1 cellular context compared by ENCODE assay signal in genomic region chr6:109449064-109449788, GRCh38.
A peak's percentile ranks its signal among the peaks of the same experiment; 100 is the strongest.
TF ChIP-seq lines count a peak whose summit lies in the region.

No MANE protein-coding gene starts in this region.

TF ChIP-seq in K562, 482 proteins besides CTCF, POLR2A, EP300 and RAD21:
- TF ChIP-seq POLR2G (IDR thresholded peaks at IDR 0.05; ENCODE audit: low read depth, low read length), result peak; percentile 69
- TF ChIP-seq, protein P1, sequence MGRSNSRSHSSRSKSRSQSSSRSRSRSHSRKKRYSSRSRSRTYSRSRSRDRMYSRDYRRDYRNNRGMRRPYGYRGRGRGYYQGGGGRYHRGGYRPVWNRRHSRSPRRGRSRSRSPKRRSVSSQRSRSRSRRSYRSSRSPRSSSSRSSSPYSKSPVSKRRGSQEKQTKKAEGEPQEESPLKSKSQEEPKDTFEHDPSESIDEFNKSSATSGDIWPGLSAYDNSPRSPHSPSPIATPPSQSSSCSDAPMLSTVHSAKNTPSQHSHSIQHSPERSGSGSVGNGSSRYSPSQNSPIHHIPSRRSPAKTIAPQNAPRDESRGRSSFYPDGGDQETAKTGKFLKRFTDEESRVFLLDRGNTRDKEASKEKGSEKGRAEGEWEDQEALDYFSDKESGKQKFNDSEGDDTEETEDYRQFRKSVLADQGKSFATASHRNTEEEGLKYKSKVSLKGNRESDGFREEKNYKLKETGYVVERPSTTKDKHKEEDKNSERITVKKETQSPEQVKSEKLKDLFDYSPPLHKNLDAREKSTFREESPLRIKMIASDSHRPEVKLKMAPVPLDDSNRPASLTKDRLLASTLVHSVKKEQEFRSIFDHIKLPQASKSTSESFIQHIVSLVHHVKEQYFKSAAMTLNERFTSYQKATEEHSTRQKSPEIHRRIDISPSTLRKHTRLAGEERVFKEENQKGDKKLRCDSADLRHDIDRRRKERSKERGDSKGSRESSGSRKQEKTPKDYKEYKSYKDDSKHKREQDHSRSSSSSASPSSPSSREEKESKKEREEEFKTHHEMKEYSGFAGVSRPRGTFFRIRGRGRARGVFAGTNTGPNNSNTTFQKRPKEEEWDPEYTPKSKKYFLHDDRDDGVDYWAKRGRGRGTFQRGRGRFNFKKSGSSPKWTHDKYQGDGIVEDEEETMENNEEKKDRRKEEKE (IDR thresholded peaks at IDR 0.05; ENCODE audit: borderline replicate concordance in 1 of 2, control insufficient read depth in 1 of 2, low read depth in 2 of 2, low read length in 1 of 2), result no peak
TF ChIP-seq in K562: peak in this region for 1.
